Comparison of ENCODE assay signal across 18 cellular contexts in the genomic region with DNA sequence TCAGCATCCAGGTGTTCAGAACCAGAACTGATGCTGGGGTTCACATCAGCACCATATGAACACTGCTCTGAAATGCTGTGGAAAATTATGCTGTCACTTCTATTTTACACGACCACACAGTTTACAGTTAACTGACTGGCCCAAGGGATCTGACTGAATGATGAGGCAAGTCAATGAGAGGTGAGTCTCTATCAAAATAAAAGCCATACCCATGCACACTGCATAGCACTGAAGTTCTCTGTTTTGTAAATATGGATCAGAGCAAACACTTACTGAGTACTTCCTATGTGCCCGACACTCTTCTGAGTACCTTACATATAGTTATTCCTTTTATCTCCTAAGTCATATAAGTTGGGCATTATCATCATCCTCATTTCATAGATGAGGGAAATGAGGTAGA.
DNase-seq lines count a peak whose midpoint lies in the region; ATAC-seq, FAIRE-seq and TF ChIP-seq lines count a peak whose summit lies in the region.
"Had no signal": no experiment of that assay in that cellular context is flagged by ENCODE, and none has a peak within 500 bp of the region (broad histone marks: within the 10 kb centered on the region; RNA-seq: fewer than 3 reads in every experiment).

No MANE protein-coding gene starts in this region.

- H2BK15ac ChIP-seq in H1 (ENCODE audit: low read length), result no peak overlapping the region

- no peak overlapping the region for H2AK5ac ChIP-seq in H1 (ENCODE audit: low read depth, low read length)

- no peak overlapping the region for H3K27ac Mint-ChIP-seq in activated CD4-positive, alpha-beta T cell treated with anti-CD3 and anti-CD28 coated beads, Interleukin-2, amount 10 ng/mL, durations not matched to agents 7 days and 5 days
- H3K27ac Mint-ChIP-seq: B cell; CD8-positive, alpha-beta T cell; IgD-negative memory B cell had no signal

- in situ Hi-C loops in GM23248 (cut with MboI), result no loop called here

- no peak overlapping the region for H3K18ac ChIP-seq in H1 (ENCODE audit: extremely low read depth, low read length)

- peak overlapping the region; percentile 61; the same call in 1 of the 2 replicates for H2AFZ ChIP-seq in GM23248
- H2AFZ ChIP-seq in H1 (ENCODE audit: low read length), result no peak overlapping the region
- no peak overlapping the region for H2AFZ ChIP-seq in neural cell (ENCODE audit: low read depth, low read length)

- H3K4me3 Mint-ChIP-seq in activated CD4-positive, alpha-beta T cell treated with anti-CD3 and anti-CD28 coated beads, Interleukin-2, amount 10 ng/mL, durations not matched to agents 7 days and 5 days, result no peak overlapping the region
- H3K4me3 Mint-ChIP-seq: B cell; CD8-positive, alpha-beta T cell; IgD-negative memory B cell had no signal

- no peaks in the 10 kb centered on the region for H3K9me3 Mint-ChIP-seq in activated CD4-positive, alpha-beta T cell treated with anti-CD3 and anti-CD28 coated beads, Interleukin-2, amount 10 ng/mL, durations not matched to agents 7 days and 5 days
- H3K9me3 Mint-ChIP-seq: CD8-positive, alpha-beta T cell had no signal

- H2BK5ac ChIP-seq in H1 (ENCODE audit: low read depth, low read length), result 0 out of 2 replicates have a peak overlapping the region, but pooled peaks have one; percentile 0

- H3K4me2 ChIP-seq in GM23248 (ENCODE audit: unreplicated experiment) (no peak overlapping the region), H1 (ENCODE audit: insufficient read depth in 1 of 2, low read depth in 2 of 2, low read length in 2 of 2) (no peak overlapping the region), neural cell (ENCODE audit: low read length) (no peak overlapping the region)

- no peaks in the 10 kb centered on the region for H3K79me1 ChIP-seq in H1 (ENCODE audit: low read depth, low read length)

- no peak overlapping the region for H3K56ac ChIP-seq in H1 (replicated peaks; ENCODE audit: insufficient read length, low read depth, low read length)

- no peak for TF ChIP-seq EP300 in H1 (IDR thresholded peaks at IDR 0.05; ENCODE audit: borderline replicate concordance in 1 of 2, low read depth in 2 of 2, low read length in 2 of 2)
- no peak for TF ChIP-seq EP300 in neural cell (conservative IDR thresholded peaks at IDR 0.05; ENCODE audit: poor library complexity, severe bottlenecking)

- H3K4me3 ChIP-seq in GM23248, result no peak overlapping the region
- no peak overlapping the region for H3K4me3 ChIP-seq in HEK293 (ENCODE audit: low read depth, low read length)
- no peak overlapping the region for H3K4me3 ChIP-seq in H1 (ENCODE audit: extremely low read depth in 1 of 4, insufficient read depth in 2 of 4, low read depth in 3 of 4, low read length in 4 of 4)
- peak overlapping the region; percentile 32 for H3K4me3 ChIP-seq in neural cell (ENCODE audit: low read length)
- no peak overlapping the region for H3K4me3 ChIP-seq in ascending aorta
- H3K4me3 ChIP-seq: BLaER1 treated with 17β-estradiol and CSF1 and Interleukin-3, amounts not matched to agents 10 nM and 100 nM had no signal

- intact Hi-C loops in ascending aorta (cut with DNase I), result no loop called here

- H3K79me2 ChIP-seq in GM23248 (ENCODE audit: insufficient read depth) (no peaks in the 10 kb centered on the region), H1 (ENCODE audit: control insufficient read depth in 1 of 2, insufficient read depth in 2 of 2, low read length in 2 of 2) (no peaks in the 10 kb centered on the region), neural cell (replicated peaks; ENCODE audit: insufficient read depth, low read length) (no peaks in the 10 kb centered on the region)

- DNase-seq in GM23248 (no peak), H1 (ENCODE audit: low read depth in 1 of 2, low spot score in 2 of 2) (no peak), ascending aorta (ENCODE audit: low spot score in 2 of 2) (no peak), SKM-1 treated with dmso at 0.1 percent for 144 hours (lab: John Stamatoyannopoulos, UW; ENCODE audit: unreplicated experiment) (no peak)
- no peak for DNase-seq in activated CD4-positive, alpha-beta T cell treated with anti-CD3 and anti-CD28 coated beads, Interleukin-2, amount 10 ng/mL, durations not matched to agents 7 days and 5 days
- DNase-seq: Calu3; CD8-positive, alpha-beta T cell; DMS79 treated with DMSO at 0.1 percent for 48 hours; GF-D8; H7; KG1 had no signal

- H3K27ac ChIP-seq in GM23248 (no peak overlapping the region), HEK293 (ENCODE audit: extremely low read depth, low read depth, low read length) (no peak overlapping the region), H1 (ENCODE audit: low read depth, low read length) (no peak overlapping the region), neural cell (ENCODE audit: low read length) (no peak overlapping the region), ascending aorta (no peak overlapping the region)

- no peak for TF ChIP-seq RAD21 in H1 (IDR thresholded peaks at IDR 0.05 in 1 of 2, conservative IDR thresholded peaks at IDR 0.05 in 1 of 2; ENCODE audit: low read depth in 2 of 2, low read length in 2 of 2)
- no peak for TF ChIP-seq RAD21 in neural cell (conservative IDR thresholded peaks at IDR 0.05)

- POLR2A ChIA-PET in HEK293 (lab: Yijun Ruan, JAX) (no interaction called here), H1 (lab: Charles Lee; ENCODE audit: partially characterized antibody) (no interaction called here)
- POLR2A ChIA-PET in activated CD4-positive, alpha-beta T cell treated with anti-CD3 and anti-CD28 coated beads, Interleukin-2, amount 10 ng/mL, durations not matched to agents 7 days and 5 days (lab: Charles Lee), result no interaction called here

- ATAC-seq in GM18517 (IDR thresholded peaks at IDR 0.05; ENCODE audit: unreplicated experiment), result no peak
- ATAC-seq: CD8-positive, alpha-beta T cell; HepG2 had no signal

- H4K5ac ChIP-seq in H1 (ENCODE audit: insufficient read length, low read depth, low read length), result no peak overlapping the region

- H3K9me2 ChIP-seq in GM23248 (ENCODE audit: insufficient read depth), result no peaks in the 10 kb centered on the region
- no peaks in the 10 kb centered on the region for H3K9me2 ChIP-seq in neural cell (ENCODE audit: insufficient read depth, low read length)

- no peaks in the 10 kb centered on the region for H3K27me3 Mint-ChIP-seq in activated CD4-positive, alpha-beta T cell treated with anti-CD3 and anti-CD28 coated beads, Interleukin-2, amount 10 ng/mL, durations not matched to agents 7 days and 5 days
- H3K27me3 Mint-ChIP-seq: IgD-negative memory B cell had no signal

- no peaks in the 10 kb centered on the region for H4K20me1 ChIP-seq in GM23248 (ENCODE audit: insufficient read depth)
- H4K20me1 ChIP-seq in H1 (replicated peaks in 1 of 2; ENCODE audit: control insufficient read depth in 1 of 2, insufficient read depth in 2 of 2, low read length in 2 of 2), result no peaks in the 10 kb centered on the region
- no peaks in the 10 kb centered on the region for H4K20me1 ChIP-seq in neural cell (ENCODE audit: insufficient read depth)
- H4K20me1 ChIP-seq: BLaER1 treated with 17β-estradiol and CSF1 and Interleukin-3, amounts not matched to agents 10 nM and 100 nM had no signal

- H2BK12ac ChIP-seq in H1 (ENCODE audit: low read depth, low read length), result peak overlapping the region; percentile 12

- peak overlapping the region; percentile 40; the same call in 1 of the 2 replicates for H2BK20ac ChIP-seq in H1 (ENCODE audit: low read length)

- H3K4me1 ChIP-seq in GM23248 (ENCODE audit: insufficient read depth) (peaks cover 12% of the 10 kb centered on the region), HEK293 (ENCODE audit: control insufficient read depth, insufficient read depth, low read length) (no peaks in the 10 kb centered on the region), H1 (replicated peaks in 1 of 4; ENCODE audit: control insufficient read depth in 3 of 4, insufficient read depth in 4 of 4, low read length in 3 of 4) (peaks cover 0 to 5% (median 0%) of the 10 kb centered on the region in 4 experiments; a peak in 4 of 7 replicates), ascending aorta (peaks cover 0 to 3% of the 10 kb centered on the region in 2 donors)

- CTCF ChIA-PET in HEK293 (lab: Yijun Ruan, JAX), result interaction anchor here (0.6 to 3.1 kb wide), 3 partner anchors 17 to 57 kb away, joined by 3 to 11 read pairs (median 3); no protein-coding TSS in a partner anchor
- CTCF ChIA-PET in H1 (lab: Charles Lee; ENCODE audit: partially characterized antibody), result interaction anchor here (0.9 to 1.7 kb wide), 5 partner anchors 8 to 87 kb away, joined by 3 to 5 read pairs (median 4); no protein-coding TSS in a partner anchor
- CTCF ChIA-PET in activated CD4-positive, alpha-beta T cell treated with anti-CD3 and anti-CD28 coated beads, Interleukin-2, amount 10 ng/mL, durations not matched to agents 7 days and 5 days (lab: Charles Lee), result interaction anchor here (0.6 kb wide), 1 partner anchor 1806 kb away, joined by 3 read pairs; no protein-coding TSS in a partner anchor

- H3F3A ChIP-seq in GM23248 (ENCODE audit: insufficient read depth) (peaks cover 14% of the 10 kb centered on the region), neural cell (ENCODE audit: insufficient read depth, low read length, poor library complexity, severe bottlenecking) (no peaks in the 10 kb centered on the region)

- H3K9ac ChIP-seq in GM23248 (no peak overlapping the region), H1 (replicated peaks in 1 of 4; ENCODE audit: extremely low read depth in 1 of 4, low read depth in 3 of 4, low read length in 3 of 4) (no peak overlapping the region), neural cell (ENCODE audit: low read length) (no peak overlapping the region)
- H3K9ac ChIP-seq: BLaER1 treated with 17β-estradiol and CSF1 and Interleukin-3, amounts not matched to agents 10 nM and 100 nM had no signal

- no peak for FAIRE-seq in H1 (lab: Jason Lieb, UNC)
- FAIRE-seq: HepG2 had no signal

- H3K23me2 ChIP-seq in H1 (ENCODE audit: low read depth, low read length), result no peaks in the 10 kb centered on the region; the same call in 1 of the 2 replicates

- no peaks in the 10 kb centered on the region for H3K27me3 ChIP-seq in GM23248 (replicated peaks; ENCODE audit: insufficient read depth)
- no peaks in the 10 kb centered on the region for H3K27me3 ChIP-seq in H1 (replicated peaks in 1 of 4; ENCODE audit: control insufficient read depth in 3 of 4, extremely low read depth in 1 of 4, insufficient read depth in 3 of 4, low read length in 3 of 4)
- H3K27me3 ChIP-seq in neural cell (ENCODE audit: insufficient read depth, low read depth, low read length), result no peaks in the 10 kb centered on the region
- no peaks in the 10 kb centered on the region for H3K27me3 ChIP-seq in ascending aorta
- H3K27me3 ChIP-seq: BLaER1 treated with 17β-estradiol and CSF1 and Interleukin-3, amounts not matched to agents 10 nM and 100 nM had no signal

- H4K91ac ChIP-seq in H1 (replicated peaks; ENCODE audit: insufficient read length, low read length), result no peak overlapping the region

- H3K9me3 ChIP-seq in GM23248 (ENCODE audit: low read depth) (no peaks in the 10 kb centered on the region), HEK293 (ENCODE audit: control insufficient read depth, insufficient read depth, low read depth, low read length) (no peaks in the 10 kb centered on the region), H1 (ENCODE audit: insufficient read depth in 2 of 2, low read depth in 1 of 2, low read length in 1 of 2) (peaks cover 2 to 4% of the 10 kb centered on the region in 2 experiments; a peak in 1 of 4 replicates), neural cell (ENCODE audit: low read length) (no peaks in the 10 kb centered on the region), ascending aorta (no peaks in the 10 kb centered on the region)
- H3K9me3 ChIP-seq: BLaER1 treated with 17β-estradiol and CSF1 and Interleukin-3, amounts not matched to agents 10 nM and 100 nM had no signal

- no peak overlapping the region for H3K4ac ChIP-seq in H1 (replicated peaks; ENCODE audit: insufficient read length, low read depth, low read length)

- no peak overlapping the region for H3K23ac ChIP-seq in H1 (ENCODE audit: insufficient read length)

- TF ChIP-seq POLR2A in H1 (IDR thresholded peaks at IDR 0.05; ENCODE audit: control extremely low read depth in 1 of 2, low read depth in 2 of 2, low read length in 2 of 2), result no peak

- no peak for TF ChIP-seq CTCF in HEK293 (tag by site-specific recombination; IDR thresholded peaks at IDR 0.05)
- no peak for TF ChIP-seq CTCF in H1 (IDR thresholded peaks at IDR 0.05; ENCODE audit: control extremely low read depth in 1 of 3, insufficient read depth in 1 of 3, low read depth in 1 of 3, low read length in 3 of 3)
- TF ChIP-seq CTCF in neural cell (IDR thresholded peaks at IDR 0.05; ENCODE audit: poor library complexity, severe bottlenecking), result no peak
- TF ChIP-seq CTCF in ascending aorta (IDR thresholded peaks at IDR 0.05), result no peak

- no peak overlapping the region for H2BK120ac ChIP-seq in H1 (replicated peaks; ENCODE audit: low read depth, low read length)

- H3K36me3 Mint-ChIP-seq in activated CD4-positive, alpha-beta T cell treated with anti-CD3 and anti-CD28 coated beads, Interleukin-2, amount 10 ng/mL, durations not matched to agents 7 days and 5 days (ENCODE audit: low read depth), result no peaks in the 10 kb centered on the region
- H3K36me3 Mint-ChIP-seq: CD8-positive, alpha-beta T cell; IgD-negative memory B cell had no signal

- no peak overlapping the region for H3K14ac ChIP-seq in H1 (ENCODE audit: insufficient read length)

- H3K36me3 ChIP-seq in GM23248 (ENCODE audit: low read depth) (no peaks in the 10 kb centered on the region), HEK293 (ENCODE audit: control insufficient read depth in 2 of 2, insufficient read depth in 1 of 2, low read length in 2 of 2) (no peaks in the 10 kb centered on the region), H1 (ENCODE audit: control insufficient read depth in 2 of 4, insufficient read depth in 4 of 4, low read length in 3 of 4) (no peaks in the 10 kb centered on the region; a peak in 1 of 8 replicates), neural cell (ENCODE audit: insufficient read depth, low read length) (no peaks in the 10 kb centered on the region), ascending aorta (no peaks in the 10 kb centered on the region)
- H3K36me3 ChIP-seq: BLaER1 treated with 17β-estradiol and CSF1 and Interleukin-3, amounts not matched to agents 10 nM and 100 nM had no signal

- H3K4me1 Mint-ChIP-seq in activated CD4-positive, alpha-beta T cell treated with anti-CD3 and anti-CD28 coated beads, Interleukin-2, amount 10 ng/mL, durations not matched to agents 7 days and 5 days, result no peaks in the 10 kb centered on the region
- H3K4me1 Mint-ChIP-seq: B cell, IgD-negative memory B cell had no signal

- H4K8ac ChIP-seq in H1 (ENCODE audit: extremely low read depth, insufficient read depth, low read length), result no peak overlapping the region

- WGBS in GM23248 (ENCODE audit: low coverage in 1 of 2, low lambda C conversion rate in 2 of 2, missing lambda C conversion rate in 2 of 2), 2 experiments, result 77 to 89% methylated on average over 2 of the region's 2 CpGs
- WGBS in H1 (ENCODE audit: extremely low coverage in 1 of 2, insufficient coverage in 1 of 2, insufficient read length in 1 of 2, insufficient replicate concordance in 2 of 2, low coverage in 1 of 2, low lambda C conversion rate in 2 of 2, missing lambda C conversion rate in 1 of 2), 2 experiments, result 62% methylated on average over 2 of the region's 2 CpGs; no CpG with 5 or more reads in 1 of the 2 experiments
